In the genomic region with DNA sequence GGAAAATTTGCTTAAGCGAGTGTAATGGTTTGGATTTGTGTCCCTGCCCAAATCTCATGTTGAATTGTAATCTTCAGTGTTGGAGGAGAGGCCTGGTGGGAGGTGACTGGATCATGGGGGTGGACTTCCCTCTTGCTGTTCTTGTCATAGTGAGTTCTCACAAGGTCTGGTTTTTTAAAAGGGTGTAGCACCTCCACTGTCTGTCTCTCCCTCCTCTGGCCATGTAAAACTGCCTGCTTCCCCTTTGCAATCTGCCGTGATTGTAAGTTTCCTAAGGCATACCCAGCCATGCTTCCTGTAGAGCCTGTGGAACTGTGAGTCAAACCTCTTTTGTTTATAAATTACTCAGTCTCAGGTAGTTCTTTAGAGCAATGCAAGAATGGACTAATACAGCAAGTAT, we compare ENCODE assay signal across 15 cellular contexts. TPM values are rescaled to one million over a fixed set of nuclear protein-coding genes. Genes with fewer than 3 reads are reported as not detected.
DNase-seq lines count a peak whose midpoint lies in the region; ATAC-seq, FAIRE-seq and TF ChIP-seq lines count a peak whose summit lies in the region.
"Had no signal": no experiment of that assay in that cellular context is flagged by ENCODE, and none has a peak within 500 bp of the region (broad histone marks: within the 10 kb centered on the region; RNA-seq: fewer than 3 reads in every experiment).

No MANE protein-coding gene starts in this region.

- H2AFZ ChIP-seq in astrocyte (ENCODE audit: low read depth, low read length): no peak overlapping the region
- H2AFZ ChIP-seq: hepatocyte had no signal

- H3K9ac ChIP-seq in astrocyte (ENCODE audit: low read length): no peak overlapping the region

- peaks cover 54% of the 10 kb centered on the region for H3K4me1 ChIP-seq in CD8-positive, alpha-beta T cell (ENCODE audit: insufficient read depth, low read length)
- H3K4me1 ChIP-seq in astrocyte (ENCODE audit: insufficient read depth, low read length): peaks cover 8% of the 10 kb centered on the region

- intact Hi-C loops in CD8-positive, alpha-beta T cell (cut with DNase I, micrococcal nuclease): no loop called here

- no peak for DNase-seq in CD8-positive, alpha-beta T cell
- DNase-seq in astrocyte (ENCODE audit: low read depth) (peak; percentile 34), kidney tubule cell (ENCODE audit: low spot score) (peak; percentile 46), NCI-H2081 (lab: John Stamatoyannopoulos, UW) (no peak), OCI-M1 (lab: John Stamatoyannopoulos, UW) (no peak), NCI-H82 (lab: John Stamatoyannopoulos, UW) (no peak)
- DNase-seq: activated CD4-positive, alpha-beta T cell treated with anti-CD3 and anti-CD28 coated beads, Interleukin-2, amount 50 U/mL, for 4 hours; endodermal cell; H9; NCI-H2081 treated with DMSO at 0.1 percent for 48 hours; right cardiac atrium; testis had no signal

- no peak for FAIRE-seq in astrocyte (lab: Jason Lieb, UNC)

- peak overlapping the region; percentile 55 for H3K27ac Mint-ChIP-seq in CD8-positive, alpha-beta T cell
- no peak overlapping the region for H3K27ac Mint-ChIP-seq in astrocyte (ENCODE audit: unreplicated experiment)
- H3K27ac Mint-ChIP-seq: endodermal cell, H9 had no signal

- peaks cover 89% of the 10 kb centered on the region for H3K79me2 ChIP-seq in astrocyte (ENCODE audit: insufficient read depth, low read length)

- no peak for TF ChIP-seq CTCF in CD8-positive, alpha-beta T cell (IDR thresholded peaks at IDR 0.05)
- TF ChIP-seq CTCF in astrocyte (IDR thresholded peaks at IDR 0.05; ENCODE audit: insufficient read depth, low read depth, low read length): no peak

- peaks cover 24% of the 10 kb centered on the region for H4K20me1 ChIP-seq in astrocyte (ENCODE audit: insufficient read depth, low read length)

- H3K4me1 Mint-ChIP-seq in CD8-positive, alpha-beta T cell (ENCODE audit: low read depth): peaks cover 60% of the 10 kb centered on the region
- peaks cover 14% of the 10 kb centered on the region for H3K4me1 Mint-ChIP-seq in astrocyte (ENCODE audit: low read depth, unreplicated experiment)
- H3K4me1 Mint-ChIP-seq: endodermal cell, H9 had no signal

- peaks cover 14% of the 10 kb centered on the region for H3K36me3 ChIP-seq in CD8-positive, alpha-beta T cell (ENCODE audit: insufficient read depth, low read length)
- no peaks in the 10 kb centered on the region for H3K36me3 ChIP-seq in astrocyte (ENCODE audit: insufficient read depth, low read length)

- CTCF ChIA-PET in CD8-positive, alpha-beta T cell (lab: Charles Lee): no interaction called here

- ATAC-seq in CD8-positive, alpha-beta T cell: no peak
- peak; percentile 49 for ATAC-seq in GM19395 (IDR thresholded peaks at IDR 0.05; ENCODE audit: unreplicated experiment)

- H3K27me3 Mint-ChIP-seq in CD8-positive, alpha-beta T cell (ENCODE audit: low read depth): no peaks in the 10 kb centered on the region
- no peaks in the 10 kb centered on the region for H3K27me3 Mint-ChIP-seq in astrocyte (ENCODE audit: low read depth, unreplicated experiment)

- H3K4me3 Mint-ChIP-seq in CD8-positive, alpha-beta T cell: peak overlapping the region; percentile 35
- no peak overlapping the region for H3K4me3 Mint-ChIP-seq in astrocyte (ENCODE audit: unreplicated experiment)
- H3K4me3 Mint-ChIP-seq: endodermal cell, H9 had no signal

- no peaks in the 10 kb centered on the region for H3K9me3 Mint-ChIP-seq in CD8-positive, alpha-beta T cell
- no peaks in the 10 kb centered on the region for H3K9me3 Mint-ChIP-seq in astrocyte (ENCODE audit: unreplicated experiment)
- H3K9me3 Mint-ChIP-seq: endodermal cell, H9 had no signal

- no peak overlapping the region for H3K27ac ChIP-seq in CD8-positive, alpha-beta T cell (ENCODE audit: low read depth, low read length)
- H3K27ac ChIP-seq in astrocyte (ENCODE audit: low read depth, low read length): no peak overlapping the region
- H3K27ac ChIP-seq: adrenal gland, hepatocyte, testis had no signal

- H3K27me3 ChIP-seq in CD8-positive, alpha-beta T cell (ENCODE audit: insufficient read depth, low read length): no peaks in the 10 kb centered on the region
- H3K27me3 ChIP-seq in astrocyte (ENCODE audit: insufficient read depth, low read length): no peaks in the 10 kb centered on the region
- H3K27me3 ChIP-seq: adrenal gland, hepatocyte, testis had no signal

- H3K36me3 Mint-ChIP-seq in CD8-positive, alpha-beta T cell: peaks cover 45% of the 10 kb centered on the region
- H3K36me3 Mint-ChIP-seq in astrocyte (ENCODE audit: low read depth, unreplicated experiment): peaks cover 8% of the 10 kb centered on the region

- H3K4me3 ChIP-seq in CD8-positive, alpha-beta T cell (ENCODE audit: low read depth, low read length): no peak overlapping the region
- no peak overlapping the region for H3K4me3 ChIP-seq in astrocyte (ENCODE audit: insufficient read depth, low read depth, low read length)
- H3K4me3 ChIP-seq: adrenal gland, hepatocyte, testis had no signal

- peak overlapping the region; percentile 14 for H3K4me2 ChIP-seq in astrocyte (ENCODE audit: low read length)
- H3K4me2 ChIP-seq: hepatocyte had no signal

- POLR2A ChIA-PET in CD8-positive, alpha-beta T cell (lab: Charles Lee): no interaction called here

- no peaks in the 10 kb centered on the region for H3K9me3 ChIP-seq in CD8-positive, alpha-beta T cell (ENCODE audit: low read length)
- no peaks in the 10 kb centered on the region for H3K9me3 ChIP-seq in astrocyte (ENCODE audit: insufficient read depth, low read depth, low read length)
- H3K9me3 ChIP-seq: adrenal gland, testis had no signal

RNA-seq across cellular contexts. Expression of a gene that starts 6.6 kb away (rescaled TPM):
- 10 to 100 TPM; 10.4 to 10.9 TPM for total RNA-seq in CD8-positive, alpha-beta T cell
- 52.3 and 53.5 TPM in 2 replicates for total RNA-seq in astrocyte

RNA-seq across cellular contexts. Expression of a gene that starts 19.6 kb away (rescaled TPM):
- total RNA-seq in CD8-positive, alpha-beta T cell: not detected
- not detected in 2 replicates for total RNA-seq in astrocyte
- total RNA-seq: endodermal cell, H9 had no signal

Comparison
In these comparisons a context has a peak if more than half of its experiments do, and no peak if none do; other contexts are left out.
1. DNase-seq: peak in astrocyte (single experiment) and kidney tubule cell (single experiment); none in CD8-positive, alpha-beta T cell (0 of 7), NCI-H2081 (0 of 2), OCI-M1 (single experiment) and NCI-H82 (single experiment).